In genomic region chr14:62003701-62004100, GRCh38 we compare ENCODE assay signal across 19 cellular contexts.
DNase-seq lines count a peak whose midpoint lies in the region; ATAC-seq and TF ChIP-seq lines count a peak whose summit lies in the region.
"Had no signal": no experiment of that assay in that cellular context is flagged by ENCODE, and none has a peak within 500 bp of the region (broad histone marks: within the 10 kb centered on the region; RNA-seq: fewer than 3 reads in every experiment).

No MANE protein-coding gene starts in this region.

- H2AFZ ChIP-seq in mammary epithelial cell (ENCODE audit: low read depth, low read length), result peak overlapping the region; percentile 40
- H2AFZ ChIP-seq: GM23338 had no signal

- H3K79me2 ChIP-seq in mammary epithelial cell (ENCODE audit: insufficient read depth, low read length), result no peaks in the 10 kb centered on the region

- no peak overlapping the region for H3K4me3 ChIP-seq in mammary epithelial cell (replicated peaks in 1 of 3; ENCODE audit: insufficient read depth in 1 of 3, low read depth in 2 of 3, low read length in 3 of 3)
- H3K4me3 ChIP-seq: BLaER1 treated with 17β-estradiol and CSF1 and Interleukin-3, amounts not matched to agents 10 nM and 100 nM; GM23338 had no signal

- H3K9ac ChIP-seq in mammary epithelial cell (ENCODE audit: insufficient read depth, low read length), result no peak overlapping the region
- H3K9ac ChIP-seq: BLaER1 treated with 17β-estradiol and CSF1 and Interleukin-3, amounts not matched to agents 10 nM and 100 nM had no signal

- POLR2A ChIA-PET in MCF 10A (lab: Yijun Ruan, JAX), result interaction anchor here (0.5 kb wide), 1 partner anchor 504 kb away, joined by 6 read pairs; no protein-coding TSS in a partner anchor

- H3K9me3 Mint-ChIP-seq in MCF 10A (ENCODE audit: unreplicated experiment), result peaks cover 12% of the 10 kb centered on the region
- H3K9me3 Mint-ChIP-seq in chondrocyte (ENCODE audit: low read depth), result peaks cover 35% of the 10 kb centered on the region
- H3K9me3 Mint-ChIP-seq: HFFc6 had no signal

- no peak overlapping the region for H3K4me2 ChIP-seq in mammary epithelial cell (ENCODE audit: insufficient read depth, low read depth, low read length)
- H3K4me2 ChIP-seq: BLaER1 treated with 17β-estradiol and CSF1 and Interleukin-3, amounts not matched to agents 10 nM and 100 nM; GM23338 had no signal

- no peak overlapping the region for H3K27ac Mint-ChIP-seq in MCF 10A (ENCODE audit: low read depth, unreplicated experiment)
- H3K27ac Mint-ChIP-seq in chondrocyte (ENCODE audit: unreplicated experiment), result peak overlapping the region; percentile 89
- H3K27ac Mint-ChIP-seq: B cell; CD4-positive, CD25-positive, alpha-beta regulatory T cell; CD8-positive, alpha-beta memory T cell had no signal

- ATAC-seq in foreskin keratinocyte, result peak; percentile 12
- ATAC-seq in GM18870 (IDR thresholded peaks at IDR 0.05; ENCODE audit: unreplicated experiment), result no peak
- ATAC-seq: GM23338, HCT116, HepG2 had no signal

- H3K4me1 ChIP-seq in mammary epithelial cell (ENCODE audit: insufficient read depth, low read length) (peaks cover 16% of the 10 kb centered on the region), foreskin keratinocyte (peaks cover 11% of the 10 kb centered on the region)

- BruUV-seq in mammary epithelial cell (replicated peaks; lab: Mats Ljungman, UMichigan), result no TSS peak
- BruUV-seq in MCF 10A (replicated peaks; lab: Mats Ljungman, UMichigan), result no TSS peak

- DNase-seq in mammary epithelial cell, result peak; percentile 65
- DNase-seq in MCF 10A (ENCODE audit: unreplicated experiment), result no peak
- DNase-seq in chondrocyte (ENCODE audit: low spot score), result no peak
- DNase-seq in foreskin keratinocyte, result peak; percentile 37 to 78
- no peak for DNase-seq in HK-2 (ENCODE audit: unreplicated experiment)
- DNase-seq in DMS 273 treated with DMSO at 0.1 percent for 48 hours (lab: John Stamatoyannopoulos, UW), result no peak
- no peak for DNase-seq in 8988T
- DNase-seq: CD4-positive, CD25-positive, alpha-beta regulatory T cell; CD8-positive, alpha-beta memory T cell; COR-L47; H7; HFFc6 had no signal

- H3K4me3 Mint-ChIP-seq in MCF 10A (ENCODE audit: unreplicated experiment) (no peak overlapping the region), chondrocyte (ENCODE audit: unreplicated experiment) (no peak overlapping the region)
- H3K4me3 Mint-ChIP-seq: B cell; CD4-positive, CD25-positive, alpha-beta regulatory T cell; CD8-positive, alpha-beta memory T cell; GM23338; HFFc6 had no signal

- no peaks in the 10 kb centered on the region for H3K36me3 Mint-ChIP-seq in MCF 10A (ENCODE audit: insufficient read depth, unreplicated experiment)
- peaks cover 13% of the 10 kb centered on the region for H3K36me3 Mint-ChIP-seq in chondrocyte (ENCODE audit: low read depth)
- H3K36me3 Mint-ChIP-seq: CD4-positive, CD25-positive, alpha-beta regulatory T cell had no signal

- 8% methylated on average over 2 of the region's 2 CpGs for WGBS in mammary epithelial cell (ENCODE audit: low coverage, missing lambda C conversion rate)

- H3K27me3 ChIP-seq in mammary epithelial cell (ENCODE audit: insufficient read depth, low read length), result no peaks in the 10 kb centered on the region
- H3K27me3 ChIP-seq in foreskin keratinocyte, result no peaks in the 10 kb centered on the region
- H3K27me3 ChIP-seq: BLaER1 treated with 17β-estradiol and CSF1 and Interleukin-3, amounts not matched to agents 10 nM and 100 nM had no signal

- no peaks in the 10 kb centered on the region for H4K20me1 ChIP-seq in mammary epithelial cell (ENCODE audit: insufficient read depth, low read length)
- H4K20me1 ChIP-seq: BLaER1 treated with 17β-estradiol and CSF1 and Interleukin-3, amounts not matched to agents 10 nM and 100 nM had no signal

- H3K4me1 Mint-ChIP-seq in MCF 10A (ENCODE audit: insufficient read depth, unreplicated experiment) (peaks cover 20% of the 10 kb centered on the region), chondrocyte (ENCODE audit: low read depth) (peaks cover 69% of the 10 kb centered on the region)
- H3K4me1 Mint-ChIP-seq: CD4-positive, CD25-positive, alpha-beta regulatory T cell; CD8-positive, alpha-beta memory T cell had no signal

- intact Hi-C loops in mammary epithelial cell (cut with micrococcal nuclease) (no loop called here), MCF 10A (cut with micrococcal nuclease) (no loop called here)

- in situ Hi-C loops in mammary epithelial cell (cut with MboI; ENCODE audit: low sequenced_read_pairs in 2 of 2), result no loop called here

- H3K27ac ChIP-seq in mammary epithelial cell (ENCODE audit: insufficient read depth, low read depth, low read length), result no peak overlapping the region
- peak overlapping the region; percentile 76 for H3K27ac ChIP-seq in foreskin keratinocyte
- H3K27ac ChIP-seq: 22Rv1 had no signal

- TF ChIP-seq CTCF in mammary epithelial cell (conservative IDR thresholded peaks at IDR 0.05 in 1 of 2, IDR thresholded peaks at IDR 0.05 in 1 of 2; ENCODE audit: extremely low read depth in 1 of 2, insufficient read depth in 1 of 2, low read depth in 1 of 2, low read length in 2 of 2) (no peak), MCF 10A (IDR thresholded peaks at IDR 0.05; ENCODE audit: unreplicated experiment) (no peak), chondrocyte (IDR thresholded peaks at IDR 0.05) (no peak), foreskin keratinocyte (conservative IDR thresholded peaks at IDR 0.05) (no peak)

- no peaks in the 10 kb centered on the region for H3K27me3 Mint-ChIP-seq in MCF 10A (ENCODE audit: insufficient read depth, unreplicated experiment)
- H3K27me3 Mint-ChIP-seq in chondrocyte (ENCODE audit: low read depth), result no peaks in the 10 kb centered on the region
- H3K27me3 Mint-ChIP-seq: B cell had no signal

- dilution Hi-C loops in mammary epithelial cell (cut with HindIII; ENCODE audit: low sequenced_read_pairs), result no loop called here

- CTCF ChIA-PET in mammary epithelial cell (lab: Charles Lee; ENCODE audit: low non-redundant PET), result no interaction called here
- CTCF ChIA-PET in MCF 10A (lab: Yijun Ruan, JAX), result interaction anchor here (0.9 kb wide), 1 partner anchor 120 kb away, joined by 3 read pairs; no protein-coding TSS in a partner anchor

- H3K36me3 ChIP-seq in mammary epithelial cell (ENCODE audit: insufficient read depth, low read length), result no peaks in the 10 kb centered on the region

- no peaks in the 10 kb centered on the region for H3K9me3 ChIP-seq in mammary epithelial cell (replicated peaks; ENCODE audit: insufficient read depth, low read length)

Comparison
In these comparisons a context has a peak if more than half of its experiments do, and no peak if none do; other contexts are left out.
1. DNase-seq: peak in mammary epithelial cell (single experiment) and foreskin keratinocyte (2 of 2); none in MCF 10A (single experiment), chondrocyte (single experiment), HK-2 (single experiment), DMS 273 treated with DMSO at 0.1 percent for 48 hours (single experiment) and 8988T (single experiment).